1 cellular context compared by ENCODE assay signal in the genomic region with DNA sequence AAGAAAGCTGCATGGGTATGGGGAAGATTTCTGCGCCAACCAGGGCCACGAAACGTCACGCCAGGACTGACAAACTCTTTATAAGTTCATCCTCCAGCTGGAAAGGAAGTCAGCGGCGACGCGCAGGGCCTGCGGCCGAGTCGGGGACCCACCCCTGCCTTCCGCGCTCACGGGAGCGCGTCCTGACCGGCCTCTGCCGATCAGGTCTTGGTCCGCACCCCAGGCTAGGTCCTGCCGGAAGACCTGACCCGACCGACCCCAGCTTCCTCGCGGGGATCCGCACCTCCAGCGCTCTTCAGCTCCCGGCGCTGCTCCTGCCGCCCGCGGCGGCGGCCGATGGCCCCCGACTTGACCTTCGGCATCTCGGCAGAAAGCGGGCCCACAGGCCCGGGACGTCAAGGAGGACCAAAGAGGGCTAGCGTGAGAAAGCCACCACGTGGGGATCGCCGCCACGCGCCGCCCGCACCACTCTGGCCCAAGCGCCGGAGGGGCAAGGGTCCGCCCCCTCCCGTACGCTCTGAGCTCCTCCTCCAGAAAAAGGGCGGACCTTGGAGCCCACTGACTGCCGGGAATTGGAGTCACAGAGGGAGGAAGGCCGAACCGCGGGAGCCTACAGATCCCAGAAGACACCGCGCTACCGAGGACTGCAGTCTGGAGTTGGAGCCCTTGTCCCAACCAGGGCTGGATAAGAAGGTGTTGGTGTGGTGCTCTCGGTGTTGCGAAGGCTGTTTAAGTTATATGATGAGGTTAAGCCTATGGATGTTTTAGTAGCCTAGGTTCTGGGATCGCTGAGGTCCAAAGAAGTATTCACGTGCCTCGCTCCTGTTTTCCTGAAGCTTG.
TF ChIP-seq lines count a peak whose summit lies in the region.

TSS of gene DIMT1 (minus strand) at position 495 of the 840 bp plus-strand sequence. CDS start at position 362, 133 bp downstream.

TF ChIP-seq in A549, 52 proteins besides CTCF, POLR2A, EP300 and RAD21 (continued from another document):
- TF ChIP-seq CHD2 (IDR thresholded peaks at IDR 0.05; ENCODE audit: low read length, partially characterized antibody) (no peak), RFX5 (IDR thresholded peaks at IDR 0.05) (0 out of 2 replicates have a peak, but pooled peaks have one; percentile 38), RNF2 (IDR thresholded peaks at IDR 0.05; ENCODE audit: borderline replicate concordance, low read depth) (no peak), JUN (IDR thresholded peaks at IDR 0.05) (peak; percentile 71 to 91), E2F6 (IDR thresholded peaks at IDR 0.05; ENCODE audit: borderline replicate concordance, low read depth) (peak; percentile 84), BCL3 (IDR thresholded peaks at IDR 0.05) (peak; percentile 94), HOXB5 (CRISPR knock-in tag; IDR thresholded peaks at IDR 0.05) (no peak), CBX2 (IDR thresholded peaks at IDR 0.05; ENCODE audit: borderline replicate concordance, low read depth) (no peak), KDM5A (IDR thresholded peaks at IDR 0.05) (no peak)
